8 cellular contexts compared by ENCODE assay signal in genomic region chr10:89029785-89030437, GRCh38. TPM values are rescaled to one million over a fixed set of nuclear protein-coding genes. Genes with fewer than 3 reads are reported as not detected.
DNase-seq lines count a peak whose midpoint lies in the region; ATAC-seq, FAIRE-seq and TF ChIP-seq lines count a peak whose summit lies in the region.

No MANE protein-coding gene starts in this region.

- H3K27ac ChIP-seq in A673 (ENCODE audit: low read depth, low read length, poor library complexity, severe bottlenecking) = no peak overlapping the region

- peak; percentile 97 for FAIRE-seq in GM19239 (lab: Jason Lieb, UNC)

- H3K36me3 ChIP-seq in A673 (ENCODE audit: insufficient read depth, low read length, poor library complexity, severe bottlenecking) = no peaks in the 10 kb centered on the region

- CTCF ChIA-PET in A673 (lab: Charles Lee) = interaction anchor here (1.1 to 2.0 kb wide), 4 partner anchors 178 to 188 kb away, joined by 3 to 6 read pairs (median 4); no protein-coding TSS in a partner anchor

- no peak overlapping the region for H3K27ac Mint-ChIP-seq in chondrocyte (ENCODE audit: unreplicated experiment)

- ATAC-seq in GM18858 (IDR thresholded peaks at IDR 0.05; ENCODE audit: unreplicated experiment) = no peak

- no peaks in the 10 kb centered on the region for H3K9me3 ChIP-seq in A673 (ENCODE audit: low read depth, low read length, poor library complexity, severe bottlenecking)

- H3K4me1 Mint-ChIP-seq in chondrocyte (ENCODE audit: low read depth) = peaks cover 12% of the 10 kb centered on the region

- DNase-seq in A673 (ENCODE audit: low spot score) (peak; percentile 83), GM19239 (ENCODE audit: insufficient read length, low spot score) (peak; percentile 10), NCI-H345 (lab: John Stamatoyannopoulos, UW) (peak; percentile 61), chondrocyte (ENCODE audit: low spot score) (peak; percentile 56), left kidney (ENCODE audit: low read depth, low spot score) (peak; percentile 81)
- peak; percentile 52 to 60 for DNase-seq in activated CD4-positive, alpha-beta T cell treated with anti-CD3 and anti-CD28 coated beads for 24 hours (ENCODE audit: low read depth in 2 of 2)
- DNase-seq in stimulated activated CD4-positive, alpha-beta T cell treated with anti-CD3 and anti-CD28 coated beads, Interleukin-2, amount 100 ng/mL, for 48 hours = peak; percentile 70 to 74

- H3K36me3 Mint-ChIP-seq in chondrocyte (ENCODE audit: low read depth) = peaks cover 2% of the 10 kb centered on the region

- peaks cover 20% of the 10 kb centered on the region for H3K4me1 ChIP-seq in A673 (ENCODE audit: insufficient read depth, low read length, poor library complexity, severe bottlenecking)

- peaks cover 4% of the 10 kb centered on the region for H3K27me3 Mint-ChIP-seq in chondrocyte (ENCODE audit: low read depth)

- intact Hi-C loops in A673 (cut with micrococcal nuclease; ENCODE audit: unreplicated experiment) = loop anchor here (1.0 to 5.0 kb wide), 4 partner anchors 57 to 193 kb away; no protein-coding TSS in a partner anchor

- POLR2A ChIA-PET in A673 (lab: Charles Lee; ENCODE audit: low non-redundant PET) = interaction anchor here (0.6 kb wide), 1 partner anchor 186 kb away, joined by 3 read pairs; no protein-coding TSS in a partner anchor

- no peak overlapping the region for H3K4me3 ChIP-seq in A673 (ENCODE audit: low read depth, low read length, poor library complexity, severe bottlenecking)

- TF ChIP-seq CTCF in A673 (conservative IDR thresholded peaks at IDR 0.05; ENCODE audit: low read depth, low read length) = peak; percentile 89
- peak; percentile 97 for TF ChIP-seq CTCF in chondrocyte (IDR thresholded peaks at IDR 0.05)

- no peaks in the 10 kb centered on the region for H3K27me3 ChIP-seq in A673 (replicated peaks; ENCODE audit: insufficient read depth, low read depth, low read length, poor library complexity)

- H3K4me3 Mint-ChIP-seq in chondrocyte (ENCODE audit: unreplicated experiment) = no peak overlapping the region

- no peaks in the 10 kb centered on the region for H3K9me3 Mint-ChIP-seq in chondrocyte (ENCODE audit: low read depth)

- no TSS peak for BruUV-seq in A673 (replicated peaks; lab: Mats Ljungman, UMichigan)

RNA-seq across cellular contexts. Expression of gene FAS, which starts 39.3 kb away (rescaled TPM):
- total RNA-seq in A673 (2021) (30.4 and 40.3 TPM in 2 replicates), chondrocyte (11.2 to 11.6 TPM (median 11.5 TPM) in 3 replicates)

Comparison
In these comparisons a context has a peak if more than half of its experiments do, and no peak if none do; other contexts are left out.
1. DNase-seq: peak in every context shown above with its lines; median percentile 83 in A673; 81 in left kidney; 72 in stimulated activated CD4-positive, alpha-beta T cell treated with anti-CD3 and anti-CD28 coated beads, Interleukin-2, amount 100 ng/mL, for 48 hours; 61 in NCI-H345; 56 in activated CD4-positive, alpha-beta T cell treated with anti-CD3 and anti-CD28 coated beads for 24 hours; 56 in chondrocyte; 10 in GM19239.